In the genomic region with DNA sequence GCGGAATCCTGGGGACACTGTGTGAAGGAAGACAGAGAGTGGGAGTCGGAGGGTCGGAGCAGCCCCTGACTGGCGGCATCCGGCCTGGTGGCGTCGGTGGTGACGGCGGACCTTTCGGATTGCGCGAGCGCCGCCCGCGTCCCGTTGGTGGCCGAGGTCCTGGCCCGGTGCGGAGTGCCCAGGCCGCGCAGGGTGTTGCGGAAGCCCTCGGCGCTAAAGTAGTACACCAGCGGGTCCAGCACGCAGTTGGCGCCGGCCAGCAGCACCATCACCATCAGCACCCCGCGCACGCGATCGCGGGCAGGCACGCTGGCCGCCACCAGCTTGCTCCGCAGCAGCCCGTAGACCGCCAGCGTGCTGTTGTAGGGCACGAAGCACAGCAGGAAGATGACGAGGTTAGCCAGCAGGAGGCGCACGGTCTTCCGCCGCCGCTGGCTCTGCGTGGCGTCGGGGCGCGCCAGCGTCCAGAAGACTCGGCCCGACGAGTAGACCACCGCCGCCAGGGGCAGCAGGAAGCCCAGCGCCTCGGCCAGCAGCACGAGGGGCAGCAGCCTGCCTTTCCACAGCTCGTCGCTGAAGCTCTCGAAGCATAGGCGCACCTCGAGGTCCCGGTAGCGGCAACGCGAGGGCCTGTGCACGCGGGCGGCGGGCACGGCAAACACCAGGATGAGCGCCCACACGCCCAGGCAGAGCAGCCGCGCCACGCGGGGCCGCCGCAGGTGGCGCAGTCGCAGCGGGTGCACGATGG, we compare ENCODE assay signal across 9 cellular contexts. TPM values are rescaled to one million over a fixed set of nuclear protein-coding genes. Genes with fewer than 3 reads are reported as not detected.
DNase-seq lines count a peak whose midpoint lies in the region; ATAC-seq, FAIRE-seq and TF ChIP-seq lines count a peak whose summit lies in the region.
"Had no signal": no experiment of that assay in that cellular context is flagged by ENCODE, and none has a peak within 500 bp of the region (broad histone marks: within the 10 kb centered on the region; RNA-seq: fewer than 3 reads in every experiment).

No MANE protein-coding gene starts in this region.

- no peak overlapping the region for H3K4me3 ChIP-seq in fibroblast of lung (replicated peaks in 1 of 4; ENCODE audit: control extremely low read depth in 1 of 4, insufficient read depth in 1 of 4, low read depth in 3 of 4, low read length in 4 of 4)
- peak overlapping the region; percentile 54 to 55 for H3K4me3 ChIP-seq in neutrophil (ENCODE audit: low read depth in 1 of 2, low read length in 1 of 2)
- H3K4me3 ChIP-seq: SK-N-MC had no signal

- peak; percentile 75 for ATAC-seq in activated CD8-positive, alpha-beta memory T cell treated with anti-CD3 and anti-CD28 coated beads, Interleukin-2, amount 10 ng/mL, durations not matched to agents 7 days and 5 days
- ATAC-seq in HG03025 (IDR thresholded peaks at IDR 0.05; ENCODE audit: low FRiP score, unreplicated experiment): no peak

- no peak overlapping the region for H3K4me2 ChIP-seq in fibroblast of lung (ENCODE audit: extremely low read depth, insufficient read depth, low read length)

- peak; percentile 9 to 28 for TF ChIP-seq CTCF in fibroblast of lung (conservative IDR thresholded peaks at IDR 0.05 in 1 of 2, IDR thresholded peaks at IDR 0.05 in 1 of 2; ENCODE audit: low read depth in 1 of 2, low read length in 2 of 2)
- TF ChIP-seq CTCF in neutrophil (IDR thresholded peaks at IDR 0.05): peak; percentile 71

- no peak overlapping the region for H3K27ac Mint-ChIP-seq in activated CD8-positive, alpha-beta memory T cell treated with anti-CD3 and anti-CD28 coated beads, Interleukin-2, amount 10 ng/mL, durations not matched to agents 7 days and 5 days

- CTCF ChIA-PET in activated CD8-positive, alpha-beta memory T cell treated with anti-CD3 and anti-CD28 coated beads, Interleukin-2, amount 10 ng/mL, durations not matched to agents 7 days and 5 days (lab: Charles Lee): interaction anchor here (0.8 to 5.2 kb wide), 13 partner anchors 9 to 205 kb away, joined by 3 to 36 read pairs (median 5); a partner anchor contains a TSS

- H3K9ac ChIP-seq in fibroblast of lung (ENCODE audit: insufficient read depth, low read length): no peak overlapping the region

- H3K9me3 Mint-ChIP-seq in activated CD8-positive, alpha-beta memory T cell treated with anti-CD3 and anti-CD28 coated beads, Interleukin-2, amount 10 ng/mL, durations not matched to agents 7 days and 5 days (ENCODE audit: low read depth): no peaks in the 10 kb centered on the region

- H3K27ac ChIP-seq in fibroblast of lung (ENCODE audit: insufficient read depth, low read length) (no peak overlapping the region), neutrophil (no peak overlapping the region)
- H3K27ac ChIP-seq: SK-N-MC had no signal

- peaks cover 14% of the 10 kb centered on the region for H3K4me1 Mint-ChIP-seq in activated CD8-positive, alpha-beta memory T cell treated with anti-CD3 and anti-CD28 coated beads, Interleukin-2, amount 10 ng/mL, durations not matched to agents 7 days and 5 days

- H3K79me2 ChIP-seq in fibroblast of lung (ENCODE audit: control insufficient read depth, insufficient read depth, low read length): no peaks in the 10 kb centered on the region

- in situ Hi-C loops in G401 (cut with HindIII; ENCODE audit: low sequenced_read_pairs): no loop called here

- DNase-seq in CD1c-positive myeloid dendritic cell (ENCODE audit: extremely low spot score) (peak; percentile 82), fibroblast of lung (ENCODE audit: low read depth in 2 of 2) (peak in 1 of 2 donors; percentile 63), G401 (ENCODE audit: low spot score) (no peak), H54 (ENCODE audit: insufficient read length, low spot score) (no peak), COR-L47 (lab: John Stamatoyannopoulos, UW) (no peak)
- peak; percentile 55 for DNase-seq in activated CD8-positive, alpha-beta memory T cell treated with anti-CD3 and anti-CD28 coated beads, Interleukin-2, amount 10 ng/mL, durations not matched to agents 7 days and 5 days

- H3K4me1 ChIP-seq in fibroblast of lung (ENCODE audit: control insufficient read depth, extremely low read depth, insufficient read depth, low read length) (no peaks in the 10 kb centered on the region), neutrophil (ENCODE audit: control insufficient read depth in 1 of 2, insufficient read depth in 1 of 2, low read depth in 1 of 2, low read length in 1 of 2) (peaks cover 8 to 11% of the 10 kb centered on the region in 2 experiments)

- TF ChIP-seq POLR2A in H54 (IDR thresholded peaks at IDR 0.05; ENCODE audit: low read depth, low read length): no peak

- H3K36me3 ChIP-seq in fibroblast of lung (ENCODE audit: control insufficient read depth, insufficient read depth, low read length) (no peaks in the 10 kb centered on the region), neutrophil (no peaks in the 10 kb centered on the region)

- H3K9me3 ChIP-seq in fibroblast of lung (ENCODE audit: control insufficient read depth, insufficient read depth, low read depth, low read length) (no peaks in the 10 kb centered on the region), neutrophil (no peaks in the 10 kb centered on the region)

- H4K20me1 ChIP-seq in fibroblast of lung (ENCODE audit: control insufficient read depth, extremely low read depth, insufficient read depth, low read length): no peaks in the 10 kb centered on the region

- H3K27me3 ChIP-seq in fibroblast of lung (ENCODE audit: control insufficient read depth, insufficient read depth, low read length) (no peaks in the 10 kb centered on the region), neutrophil (peaks cover 6% of the 10 kb centered on the region)

- no peak overlapping the region for H2AFZ ChIP-seq in fibroblast of lung (ENCODE audit: low read length)

- peak overlapping the region; percentile 63 for H3K4me3 Mint-ChIP-seq in activated CD8-positive, alpha-beta memory T cell treated with anti-CD3 and anti-CD28 coated beads, Interleukin-2, amount 10 ng/mL, durations not matched to agents 7 days and 5 days

- no peaks in the 10 kb centered on the region for H3K27me3 Mint-ChIP-seq in activated CD8-positive, alpha-beta memory T cell treated with anti-CD3 and anti-CD28 coated beads, Interleukin-2, amount 10 ng/mL, durations not matched to agents 7 days and 5 days

- peaks cover 18% of the 10 kb centered on the region for H3K36me3 Mint-ChIP-seq in activated CD8-positive, alpha-beta memory T cell treated with anti-CD3 and anti-CD28 coated beads, Interleukin-2, amount 10 ng/mL, durations not matched to agents 7 days and 5 days

- FAIRE-seq in H54 (lab: Jason Lieb, UNC): no peak

RNA-seq across cellular contexts. Expression of a gene that starts 13.1 kb away (rescaled TPM):
- 100 to 1,000 TPM; 288 to 320 TPM for total RNA-seq in activated CD8-positive, alpha-beta memory T cell treated with anti-CD3 and anti-CD28 coated beads, Interleukin-2, amount 10 ng/mL, durations not matched to agents 7 days and 5 days
- 241 and 256 TPM in 2 replicates for total RNA-seq in fibroblast of lung
- 76.1 and 96.0 TPM in 2 replicates for polyA plus RNA-seq in fibroblast of lung
- 118 and 120 TPM in 2 replicates for polyA plus RNA-seq in fibroblast of lung (2012)
- polyA minus RNA-seq in fibroblast of lung (ENCODE audit: low replicate concordance): 323 and 390 TPM in 2 replicates
- total RNA-seq in G401 (2014; rRNA removed; shearing (Covaris generic)): 374 and 375 TPM in 2 replicates

RNA-seq across cellular contexts. Expression of a gene that starts 15.4 kb away (rescaled TPM):
- total RNA-seq in activated CD8-positive, alpha-beta memory T cell treated with anti-CD3 and anti-CD28 coated beads, Interleukin-2, amount 10 ng/mL, durations not matched to agents 7 days and 5 days: 10 to 100 TPM; 15.8 to 18.5 TPM
- total RNA-seq in fibroblast of lung: not detected in 2 replicates
- 0.02 and 0.07 TPM in 2 replicates for polyA plus RNA-seq in fibroblast of lung
- polyA plus RNA-seq in fibroblast of lung (2012): 0.10 TPM in 1 of 2 replicates, not detected in the other
- polyA minus RNA-seq in fibroblast of lung (ENCODE audit: low replicate concordance): not detected in 2 replicates
- 0.03 TPM in 1 of 2 replicates, not detected in the other for total RNA-seq in G401 (2014; rRNA removed; shearing (Covaris generic))

RNA-seq across cellular contexts. Expression of a gene that starts 26.9 kb away (rescaled TPM):
- total RNA-seq in activated CD8-positive, alpha-beta memory T cell treated with anti-CD3 and anti-CD28 coated beads, Interleukin-2, amount 10 ng/mL, durations not matched to agents 7 days and 5 days: 1 to 10 TPM; 1.1 to 2.0 TPM
- total RNA-seq in fibroblast of lung: under 0.01 and 0.33 TPM in 2 replicates
- 0.50 and 0.72 TPM in 2 replicates for polyA plus RNA-seq in fibroblast of lung
- polyA plus RNA-seq in fibroblast of lung (2012): 0.29 and 0.37 TPM in 2 replicates
- polyA minus RNA-seq in fibroblast of lung (ENCODE audit: low replicate concordance): 1.3 TPM in 1 of 2 replicates, not detected in the other
- total RNA-seq in G401 (2014; rRNA removed; shearing (Covaris generic)): not detected in 2 replicates

RNA-seq across cellular contexts. Expression of a gene that starts 42.6 kb away (rescaled TPM):
- 10 to 100 TPM; 26.0 to 26.3 TPM for total RNA-seq in activated CD8-positive, alpha-beta memory T cell treated with anti-CD3 and anti-CD28 coated beads, Interleukin-2, amount 10 ng/mL, durations not matched to agents 7 days and 5 days
- total RNA-seq in fibroblast of lung: 30.3 and 36.0 TPM in 2 replicates
- 31.1 and 47.1 TPM in 2 replicates for polyA plus RNA-seq in fibroblast of lung
- 17.5 and 29.5 TPM in 2 replicates for polyA plus RNA-seq in fibroblast of lung (2012)
- 9.0 and 20.0 TPM in 2 replicates for polyA minus RNA-seq in fibroblast of lung (ENCODE audit: low replicate concordance)
- 33.0 and 47.7 TPM in 2 replicates for total RNA-seq in G401 (2014; rRNA removed; shearing (Covaris generic))

RNA-seq across cellular contexts. Expression of a gene that starts 52.2 kb away (rescaled TPM):
- 100 to 1,000 TPM in 1 of 2 experiments, 10 to 100 TPM in 1; 76.7 to 117 TPM for total RNA-seq in activated CD8-positive, alpha-beta memory T cell treated with anti-CD3 and anti-CD28 coated beads, Interleukin-2, amount 10 ng/mL, durations not matched to agents 7 days and 5 days
- total RNA-seq in fibroblast of lung: 11.7 and 13.9 TPM in 2 replicates
- 26.1 and 47.8 TPM in 2 replicates for polyA plus RNA-seq in fibroblast of lung
- polyA plus RNA-seq in fibroblast of lung (2012): 18.6 and 34.5 TPM in 2 replicates
- 77.1 and 94.1 TPM in 2 replicates for polyA minus RNA-seq in fibroblast of lung (ENCODE audit: low replicate concordance)
- total RNA-seq in G401 (2014; rRNA removed; shearing (Covaris generic)): 45.5 and 70.7 TPM in 2 replicates

Comparison
In these comparisons a context has a peak if more than half of its experiments do, and no peak if none do; other contexts are left out.
1. DNase-seq: peak in CD1c-positive myeloid dendritic cell (single experiment) and activated CD8-positive, alpha-beta memory T cell treated with anti-CD3 and anti-CD28 coated beads, Interleukin-2, amount 10 ng/mL, durations not matched to agents 7 days and 5 days (single experiment); none in G401 (single experiment), H54 (single experiment) and COR-L47 (single experiment).
2. H3K4me3 ChIP-seq: peak in neutrophil (2 of 2); none in fibroblast of lung (0 of 4).
3. RNA of a gene that starts 15.4 kb away (total RNA-seq): 15.8 to 18.5 TPM in activated CD8-positive, alpha-beta memory T cell treated with anti-CD3 and anti-CD28 coated beads, Interleukin-2, amount 10 ng/mL, durations not matched to agents 7 days and 5 days; 0.03 TPM in G401 and not detected in fibroblast of lung; every median in the first group is over 10 times any median in the second.